8 cellular contexts compared by ENCODE assay signal in the genomic region with DNA sequence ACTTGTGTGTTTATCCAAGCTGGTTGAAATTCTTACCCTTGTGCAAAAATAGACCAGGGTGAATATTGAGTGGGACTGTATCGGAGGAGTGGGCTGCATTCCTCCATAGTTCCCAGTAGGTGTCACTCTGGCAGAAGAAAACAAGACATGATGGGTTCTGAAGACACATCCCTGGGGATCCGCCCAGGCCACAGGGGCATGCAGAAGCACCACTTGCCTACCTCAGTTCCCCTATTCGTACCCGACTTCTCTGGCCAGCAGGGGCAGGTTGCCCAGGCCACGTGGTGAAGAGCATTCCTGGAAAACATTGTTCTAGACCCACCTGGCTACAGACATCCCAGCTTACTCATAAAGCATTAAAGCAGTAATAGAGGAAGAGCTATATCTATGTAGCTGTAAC.
DNase-seq lines count a peak whose midpoint lies in the region; ATAC-seq and TF ChIP-seq lines count a peak whose summit lies in the region.

No MANE protein-coding gene starts in this region.

- H3K9me3 ChIP-seq in ovary, result no peaks in the 10 kb centered on the region

- TF ChIP-seq EP300 in ovary (IDR thresholded peaks at IDR 0.05), result no peak

- WGBS in ovary, 3 donors, result 3 to 16% (median 7%) methylated on average over 5 of the region's 5 CpGs

- no peaks in the 10 kb centered on the region for H3K9me3 Mint-ChIP-seq in activated T-helper 17 cell treated with anti-CD3 and anti-CD28 coated beads, Interleukin-2, amount 50 U/mL, for 72 hours
- H3K9me3 Mint-ChIP-seq in glutamatergic neuron (ENCODE audit: unreplicated experiment), result no peaks in the 10 kb centered on the region

- H3K4me3 Mint-ChIP-seq in activated T-helper 17 cell treated with anti-CD3 and anti-CD28 coated beads, Interleukin-2, amount 50 U/mL, for 72 hours, result no peak overlapping the region
- H3K4me3 Mint-ChIP-seq in glutamatergic neuron (ENCODE audit: unreplicated experiment), result no peak overlapping the region

- no peaks in the 10 kb centered on the region for H3K4me1 ChIP-seq in ovary (ENCODE audit: insufficient read depth)

- peak; percentile 73 for TF ChIP-seq CTCF in 22Rv1 (IDR thresholded peaks at IDR 0.05)
- TF ChIP-seq CTCF in GM10248 (IDR thresholded peaks at IDR 0.05; ENCODE audit: control extremely low read depth, extremely low read depth, low read depth, missing control alignments), result peak; percentile 72
- peak; percentile 59 for TF ChIP-seq CTCF in glutamatergic neuron (IDR thresholded peaks at IDR 0.05; ENCODE audit: partially characterized antibody, unreplicated experiment)
- no peak for TF ChIP-seq CTCF in ovary (IDR thresholded peaks at IDR 0.05)

- H3K27ac ChIP-seq in 22Rv1 (no peak overlapping the region), ovary (no peak overlapping the region)

- no peaks in the 10 kb centered on the region for H3K36me3 ChIP-seq in ovary

- no peaks in the 10 kb centered on the region for H3K27me3 Mint-ChIP-seq in activated T-helper 17 cell treated with anti-CD3 and anti-CD28 coated beads, Interleukin-2, amount 50 U/mL, for 72 hours
- H3K27me3 Mint-ChIP-seq in glutamatergic neuron (ENCODE audit: unreplicated experiment), result peaks cover under 1% of the 10 kb centered on the region

- H3K4me1 Mint-ChIP-seq in activated T-helper 17 cell treated with anti-CD3 and anti-CD28 coated beads, Interleukin-2, amount 50 U/mL, for 72 hours, result peaks cover 24% of the 10 kb centered on the region
- peaks cover under 1% of the 10 kb centered on the region for H3K4me1 Mint-ChIP-seq in glutamatergic neuron (ENCODE audit: low read depth, unreplicated experiment)

- no peaks in the 10 kb centered on the region for H3K36me3 Mint-ChIP-seq in activated T-helper 17 cell treated with anti-CD3 and anti-CD28 coated beads, Interleukin-2, amount 50 U/mL, for 72 hours (ENCODE audit: low read depth)
- no peaks in the 10 kb centered on the region for H3K36me3 Mint-ChIP-seq in glutamatergic neuron (ENCODE audit: unreplicated experiment)

- DNase-seq in GM10248 (ENCODE audit: extremely low spot score), result peak; percentile 76
- peak; percentile 9 for DNase-seq in NCI-H460 (ENCODE audit: extremely low read depth, low read depth)
- DNase-seq in glutamatergic neuron, result peak; percentile 46
- DNase-seq in renal cortical epithelial cell (ENCODE audit: low read depth), result peak; percentile 16
- DNase-seq in ovary, result no peak

- no peak for TF ChIP-seq POLR2A in ovary (IDR thresholded peaks at IDR 0.05)

- CTCF ChIA-PET in GM10248 (lab: Yijun Ruan, JAX), result interaction anchor here (0.7 to 9.5 kb wide), 39 partner anchors 9 to 529 kb away, joined by 3 to 149 read pairs (median 4); partner anchors contain the start of genes FAM210A and RNMT

- POLR2A ChIA-PET in GM10248 (lab: Yijun Ruan, JAX), result interaction anchor here (1.3 kb wide), 1 partner anchor 9 kb away, joined by 5 read pairs; no protein-coding TSS in a partner anchor

- ATAC-seq in HG02938 (IDR thresholded peaks at IDR 0.05; ENCODE audit: unreplicated experiment), result peak; percentile 45
- ATAC-seq in activated T-helper 17 cell treated with anti-CD3 and anti-CD28 coated beads, Interleukin-2, amount 50 U/mL, for 72 hours (replicated peaks), result peak; percentile 18

- no peak overlapping the region for H3K4me3 ChIP-seq in ovary

- intact Hi-C loops in ovary (cut with DNase I), result no loop called here

- no peak overlapping the region for H3K27ac Mint-ChIP-seq in activated T-helper 17 cell treated with anti-CD3 and anti-CD28 coated beads, Interleukin-2, amount 50 U/mL, for 72 hours
- no peak overlapping the region for H3K27ac Mint-ChIP-seq in glutamatergic neuron (ENCODE audit: unreplicated experiment)

- no peaks in the 10 kb centered on the region for H3K27me3 ChIP-seq in ovary

Comparison
In these comparisons a context has a peak if more than half of its experiments do, and no peak if none do; other contexts are left out.
1. CTCF ChIP-seq: peak in 22Rv1 (single experiment), GM10248 (single experiment) and glutamatergic neuron (single experiment); none in ovary (0 of 3).
2. DNase-seq: peak in GM10248 (single experiment), NCI-H460 (single experiment), glutamatergic neuron (single experiment) and renal cortical epithelial cell (single experiment); none in ovary (0 of 5).